In genomic region chr1:36609241-36610027, GRCh38 we compare ENCODE assay signal across 9 cellular contexts.
A peak's percentile ranks its signal among the peaks of the same experiment; 100 is the strongest.
DNase-seq lines count a peak whose midpoint lies in the region; ATAC-seq and TF ChIP-seq lines count a peak whose summit lies in the region.
"Had no signal": no experiment of that assay in that cellular context is flagged by ENCODE, and none has a peak within 500 bp of the region (broad histone marks: within the 10 kb centered on the region; RNA-seq: fewer than 3 reads in every experiment).

No MANE protein-coding gene starts in this region.

- no peaks in the 10 kb centered on the region for H3K9me3 ChIP-seq in fibroblast of lung (ENCODE audit: control insufficient read depth, insufficient read depth, low read depth, low read length)
- H3K9me3 ChIP-seq: SJSA1 had no signal

- intact Hi-C loops in CD14-positive monocyte (cut with micrococcal nuclease) (no loop called here), activated B cell treated with CpG ODN at 0.5 μM for 24 hours (cut with micrococcal nuclease) (loop anchor here (1.0 kb wide), 1 partner anchor 825 kb away; no protein-coding TSS in a partner anchor)

- DNase-seq in CD14-positive monocyte (ENCODE audit: low spot score) (no peak), GM20000 (ENCODE audit: low spot score) (peak; percentile 73), NCI-H2227 (lab: John Stamatoyannopoulos, UW; ENCODE audit: unreplicated experiment) (peak; percentile 88), activated B cell treated with CpG ODN at 0.5 μM for 24 hours (no peak), fibroblast of lung (ENCODE audit: low read depth in 2 of 2) (peak; percentile 16 to 28), osteocyte (ENCODE audit: extremely low spot score, unreplicated experiment) (no peak)

- no peak overlapping the region for H3K27ac Mint-ChIP-seq in CD14-positive monocyte
- no peak overlapping the region for H3K27ac Mint-ChIP-seq in activated B cell treated with CpG ODN at 0.5 μM for 24 hours
- no peak overlapping the region for H3K27ac Mint-ChIP-seq in osteocyte (ENCODE audit: unreplicated experiment)

- H3K27me3 Mint-ChIP-seq in CD14-positive monocyte (ENCODE audit: low read depth in 3 of 3), result peaks cover 0 to 2% (median 1%) of the 10 kb centered on the region in 3 donors
- H3K27me3 Mint-ChIP-seq in activated B cell treated with CpG ODN at 0.5 μM for 24 hours, result no peaks in the 10 kb centered on the region
- H3K27me3 Mint-ChIP-seq in osteocyte (ENCODE audit: unreplicated experiment), result no peaks in the 10 kb centered on the region

- H3K27ac ChIP-seq in fibroblast of lung (ENCODE audit: insufficient read depth, low read length), result no peak overlapping the region
- H3K27ac ChIP-seq: SJSA1 had no signal

- H3K4me1 Mint-ChIP-seq in CD14-positive monocyte (no peaks in the 10 kb centered on the region), activated B cell treated with CpG ODN at 0.5 μM for 24 hours (no peaks in the 10 kb centered on the region), osteocyte (ENCODE audit: unreplicated experiment) (no peaks in the 10 kb centered on the region)

- H3K9me3 Mint-ChIP-seq in CD14-positive monocyte, result no peaks in the 10 kb centered on the region
- H3K9me3 Mint-ChIP-seq in activated B cell treated with CpG ODN at 0.5 μM for 24 hours, result no peaks in the 10 kb centered on the region
- no peaks in the 10 kb centered on the region for H3K9me3 Mint-ChIP-seq in osteocyte (ENCODE audit: unreplicated experiment)

- no peak overlapping the region for H3K4me3 ChIP-seq in fibroblast of lung (replicated peaks in 1 of 4; ENCODE audit: control extremely low read depth in 1 of 4, insufficient read depth in 1 of 4, low read depth in 3 of 4, low read length in 4 of 4)
- H3K4me3 ChIP-seq: SJSA1 had no signal

- H3K27me3 ChIP-seq in fibroblast of lung (ENCODE audit: control insufficient read depth, insufficient read depth, low read length), result no peaks in the 10 kb centered on the region

- no peaks in the 10 kb centered on the region for H3K36me3 Mint-ChIP-seq in CD14-positive monocyte
- H3K36me3 Mint-ChIP-seq in activated B cell treated with CpG ODN at 0.5 μM for 24 hours (ENCODE audit: low read depth), result no peaks in the 10 kb centered on the region
- H3K36me3 Mint-ChIP-seq in osteocyte (ENCODE audit: unreplicated experiment), result no peaks in the 10 kb centered on the region

- no peaks in the 10 kb centered on the region for H4K20me1 ChIP-seq in fibroblast of lung (ENCODE audit: control insufficient read depth, extremely low read depth, insufficient read depth, low read length)

- no peaks in the 10 kb centered on the region for H3K79me2 ChIP-seq in fibroblast of lung (ENCODE audit: control insufficient read depth, insufficient read depth, low read length)

- ATAC-seq in activated B cell treated with CpG ODN at 0.5 μM for 24 hours (ENCODE audit: low read depth) (peak; percentile 31), GM21619 (IDR thresholded peaks at IDR 0.05; ENCODE audit: unreplicated experiment) (no peak), GM21515 (IDR thresholded peaks at IDR 0.05; ENCODE audit: unreplicated experiment) (no peak)

- CTCF ChIA-PET in activated B cell treated with CpG ODN at 0.5 μM for 24 hours (lab: Charles Lee), result no interaction called here

- H3K36me3 ChIP-seq in fibroblast of lung (ENCODE audit: control insufficient read depth, insufficient read depth, low read length), result no peaks in the 10 kb centered on the region
- H3K36me3 ChIP-seq: SJSA1 had no signal

- H3K4me2 ChIP-seq in fibroblast of lung (ENCODE audit: extremely low read depth, insufficient read depth, low read length), result no peak overlapping the region

- peak; percentile 66 for TF ChIP-seq CTCF in CD14-positive monocyte (IDR thresholded peaks at IDR 0.05)
- peak; percentile 72 for TF ChIP-seq CTCF in GM20000 (IDR thresholded peaks at IDR 0.05; ENCODE audit: extremely low read depth, missing control alignments)
- no peak for TF ChIP-seq CTCF in activated B cell treated with CpG ODN at 0.5 μM for 24 hours (IDR thresholded peaks at IDR 0.05)
- TF ChIP-seq CTCF in fibroblast of lung (conservative IDR thresholded peaks at IDR 0.05 in 1 of 2, IDR thresholded peaks at IDR 0.05 in 1 of 2; ENCODE audit: low read depth in 1 of 2, low read length in 2 of 2), result peak; percentile 49 to 51
- peak; percentile 47 for TF ChIP-seq CTCF in osteocyte (IDR thresholded peaks at IDR 0.05)

- H2AFZ ChIP-seq in fibroblast of lung (ENCODE audit: low read length), result no peak overlapping the region

- H3K4me3 Mint-ChIP-seq in CD14-positive monocyte (no peak overlapping the region), activated B cell treated with CpG ODN at 0.5 μM for 24 hours (no peak overlapping the region), osteocyte (ENCODE audit: unreplicated experiment) (no peak overlapping the region)

- POLR2A ChIA-PET in activated B cell treated with CpG ODN at 0.5 μM for 24 hours (lab: Charles Lee), result no interaction called here

- no peak overlapping the region for H3K9ac ChIP-seq in fibroblast of lung (ENCODE audit: insufficient read depth, low read length)

- H3K4me1 ChIP-seq in fibroblast of lung (ENCODE audit: control insufficient read depth, extremely low read depth, insufficient read depth, low read length), result no peaks in the 10 kb centered on the region
- H3K4me1 ChIP-seq: SJSA1 had no signal

Comparison
In these comparisons a context has a peak if more than half of its experiments do, and no peak if none do; other contexts are left out.
1. DNase-seq: peak in GM20000 (single experiment), NCI-H2227 (single experiment) and fibroblast of lung (2 of 2); none in CD14-positive monocyte (single experiment), activated B cell treated with CpG ODN at 0.5 μM for 24 hours (single experiment) and osteocyte (single experiment).